14 cellular contexts compared by ENCODE assay signal in the genomic region with DNA sequence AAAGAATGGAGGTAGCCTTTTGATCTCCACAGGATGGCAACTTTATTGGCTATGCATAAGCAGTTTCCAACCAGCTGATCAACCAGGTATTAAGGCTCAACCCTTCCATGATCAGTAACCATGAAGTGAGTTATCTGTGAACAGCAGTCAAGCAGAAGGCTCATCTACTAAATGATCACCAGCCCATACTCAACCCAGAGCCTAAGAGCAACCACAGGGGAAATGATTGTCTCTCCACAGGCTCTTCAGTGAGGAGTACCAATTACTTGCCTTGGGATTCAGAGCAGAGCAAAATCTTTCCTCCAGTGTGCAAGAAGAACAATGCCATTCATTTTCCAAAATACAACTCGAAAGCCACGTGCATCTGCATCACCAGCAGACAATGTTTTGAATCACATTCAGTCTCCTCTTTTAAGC.
DNase-seq lines count a peak whose midpoint lies in the region; ATAC-seq and TF ChIP-seq lines count a peak whose summit lies in the region.
"Had no signal": no experiment of that assay in that cellular context is flagged by ENCODE, and none has a peak within 500 bp of the region (broad histone marks: within the 10 kb centered on the region; RNA-seq: fewer than 3 reads in every experiment).

No MANE protein-coding gene starts in this region.

- H3K4me1 ChIP-seq in BLaER1 (peaks cover 55% of the 10 kb centered on the region), HUES64 (ENCODE audit: insufficient read depth, low read length) (peaks cover 49% of the 10 kb centered on the region)

- no peak for DNase-seq in neural crest cell (ENCODE audit: low read depth, low spot score)
- no peak for DNase-seq in NCI-H1105 treated with DMSO at 0.1 percent for 48 hours (lab: John Stamatoyannopoulos, UW)
- DNase-seq in SKM-1 (lab: John Stamatoyannopoulos, UW; ENCODE audit: unreplicated experiment): no peak
- DNase-seq: activated B cell treated with CpG ODN at 0.5 μM for 24 hours, cerebellar nuclear complex, GDM1, NCI-H774 had no signal

- H3K4me3 ChIP-seq in BLaER1 (peak overlapping the region; percentile 96), HUES64 (ENCODE audit: low read length) (peak overlapping the region; percentile 1; the same call in 1 of the 2 replicates)

- H3K9ac ChIP-seq in BLaER1: peak overlapping the region; percentile 2; the same call in 1 of the 2 replicates
- H3K9ac ChIP-seq in HUES64 (ENCODE audit: low read depth, low read length): no peak overlapping the region

- 59% methylated on average over 2 of the region's 2 CpGs for WGBS in HUES64

- H3K4me1 Mint-ChIP-seq in neural crest cell: peaks cover 44% of the 10 kb centered on the region
- H3K4me1 Mint-ChIP-seq: activated B cell treated with CpG ODN at 0.5 μM for 24 hours had no signal

- H3K9me3 Mint-ChIP-seq in neural crest cell: no peaks in the 10 kb centered on the region

- peaks cover 97% of the 10 kb centered on the region for H4K20me1 ChIP-seq in BLaER1

- H3K27me3 ChIP-seq in BLaER1 (no peaks in the 10 kb centered on the region), HUES64 (ENCODE audit: insufficient read depth, low read length) (no peaks in the 10 kb centered on the region)

- H3K27ac ChIP-seq in BLaER1 (no peak overlapping the region), HUES64 (ENCODE audit: low read depth, low read length) (no peak overlapping the region), cingulate gyrus (ENCODE audit: low read depth, low read length) (peak overlapping the region; percentile 69)
- H3K27ac ChIP-seq: neutrophil had no signal

- TF ChIP-seq CTCF in neural crest cell (conservative IDR thresholded peaks at IDR 0.05): no peak

- H3K9me3 ChIP-seq in BLaER1: no peaks in the 10 kb centered on the region
- no peaks in the 10 kb centered on the region for H3K9me3 ChIP-seq in HUES64 (ENCODE audit: insufficient read depth, low read depth, low read length)
- H3K9me3 ChIP-seq: neutrophil had no signal

- no peak overlapping the region for H3K27ac Mint-ChIP-seq in neural crest cell (ENCODE audit: unreplicated experiment)
- H3K27ac Mint-ChIP-seq: activated B cell treated with CpG ODN at 0.5 μM for 24 hours; activated naive CD8-positive, alpha-beta T cell had no signal

- H3K4me2 ChIP-seq in BLaER1: peak overlapping the region; percentile 78

- H3K36me3 Mint-ChIP-seq in neural crest cell (ENCODE audit: low read depth): no peaks in the 10 kb centered on the region
- H3K36me3 Mint-ChIP-seq: activated naive CD8-positive, alpha-beta T cell had no signal

- no peak for ATAC-seq in GM19351 (IDR thresholded peaks at IDR 0.05; ENCODE audit: unreplicated experiment)
- ATAC-seq in GM21515 (IDR thresholded peaks at IDR 0.05; ENCODE audit: unreplicated experiment): no peak

- no peaks in the 10 kb centered on the region for H3K27me3 Mint-ChIP-seq in neural crest cell (ENCODE audit: low read depth)
- H3K27me3 Mint-ChIP-seq: activated B cell treated with CpG ODN at 0.5 μM for 24 hours had no signal

- H3K36me3 ChIP-seq in BLaER1: peaks cover 11% of the 10 kb centered on the region; the same call in 1 of the 2 replicates
- no peaks in the 10 kb centered on the region for H3K36me3 ChIP-seq in HUES64 (ENCODE audit: insufficient read depth, low read length)
- H3K36me3 ChIP-seq: neutrophil had no signal

- peak overlapping the region; percentile 24 for H3K4me3 Mint-ChIP-seq in neural crest cell
- H3K4me3 Mint-ChIP-seq: activated B cell treated with CpG ODN at 0.5 μM for 24 hours; activated naive CD8-positive, alpha-beta T cell had no signal
